21 cellular contexts compared by ENCODE assay signal in the genomic region with DNA sequence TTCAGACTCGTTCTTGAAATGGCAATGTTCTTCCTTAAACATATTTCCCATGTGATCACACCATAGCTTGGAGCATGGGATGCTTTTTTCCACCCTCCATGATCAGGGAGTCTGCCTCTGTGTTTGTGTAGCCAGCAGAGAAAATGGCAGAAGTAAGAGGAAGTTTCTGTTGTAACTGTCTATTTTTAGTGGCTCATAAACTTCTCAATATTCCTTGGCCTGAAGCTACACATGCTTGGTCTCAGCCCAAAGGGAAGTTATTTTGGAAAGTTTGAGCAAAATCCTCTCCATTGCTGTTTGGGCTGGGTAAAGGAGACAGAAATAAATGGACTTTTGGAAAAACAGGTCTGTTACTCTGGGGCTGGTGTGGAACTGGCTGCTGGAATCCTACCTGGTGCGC. TPM values are rescaled to one million over a fixed set of nuclear protein-coding genes. Genes with fewer than 3 reads are reported as not detected.
A peak's percentile ranks its signal among the peaks of the same experiment; 100 is the strongest.
DNase-seq lines count a peak whose midpoint lies in the region; ATAC-seq and TF ChIP-seq lines count a peak whose summit lies in the region.
"Had no signal": no experiment of that assay in that cellular context is flagged by ENCODE, and none has a peak within 500 bp of the region (broad histone marks: within the 10 kb centered on the region; RNA-seq: fewer than 3 reads in every experiment).

No MANE protein-coding gene starts in this region.

- H3K9me3 ChIP-seq in osteoblast (ENCODE audit: low read depth, low read length), result no peaks in the 10 kb centered on the region
- H3K9me3 ChIP-seq: stomach had no signal

- H3K4me1 ChIP-seq in GM23338 (ENCODE audit: insufficient read depth), result peaks cover 8% of the 10 kb centered on the region; the same call in 1 of the 2 replicates
- H3K4me1 ChIP-seq in osteoblast (ENCODE audit: insufficient read depth, low read length), result no peaks in the 10 kb centered on the region

- H3K79me2 ChIP-seq in GM23338 (replicated peaks; ENCODE audit: insufficient read depth) (no peaks in the 10 kb centered on the region), osteoblast (ENCODE audit: insufficient read depth, low read length) (no peaks in the 10 kb centered on the region)

- H3K4me1 Mint-ChIP-seq in GM23338, result peaks cover 14% of the 10 kb centered on the region
- H3K4me1 Mint-ChIP-seq in chondrocyte (ENCODE audit: low read depth), result peaks cover 23% of the 10 kb centered on the region
- H3K4me1 Mint-ChIP-seq: activated T-helper 17 cell treated with anti-CD3 and anti-CD28 coated beads, Interleukin-2, amount 50 U/mL, for 72 hours had no signal

- no peaks in the 10 kb centered on the region for H3F3A ChIP-seq in GM23338 (replicated peaks; ENCODE audit: low read depth)

- H3K36me3 Mint-ChIP-seq in GM23338 (ENCODE audit: low read depth) (no peaks in the 10 kb centered on the region), chondrocyte (ENCODE audit: low read depth) (no peaks in the 10 kb centered on the region)
- H3K36me3 Mint-ChIP-seq: naive thymus-derived CD8-positive, alpha-beta T cell had no signal

- H2AFZ ChIP-seq in GM23338 (peak overlapping the region; percentile 63; the same call in 1 of the 2 replicates), osteoblast (ENCODE audit: low read length) (peak overlapping the region; percentile 85)
- H2AFZ ChIP-seq: PC-9 had no signal

- H3K9me3 Mint-ChIP-seq in GM23338 (no peaks in the 10 kb centered on the region), chondrocyte (ENCODE audit: low read depth) (no peaks in the 10 kb centered on the region)
- H3K9me3 Mint-ChIP-seq: activated naive CD8-positive, alpha-beta T cell treated with anti-CD3 and anti-CD28 coated beads, Interleukin-2, amount 50 U/mL, for 24 hours; activated T-helper 17 cell treated with anti-CD3 and anti-CD28 coated beads, Interleukin-2, amount 50 U/mL, for 72 hours; naive thymus-derived CD8-positive, alpha-beta T cell had no signal

- H3K27me3 ChIP-seq in GM23338 (ENCODE audit: insufficient read depth), result no peaks in the 10 kb centered on the region
- peaks cover 9% of the 10 kb centered on the region for H3K27me3 ChIP-seq in osteoblast (ENCODE audit: insufficient read depth, low read length)
- H3K27me3 ChIP-seq: stomach had no signal

- no peak for ATAC-seq in GM23338
- ATAC-seq in HG03439 (IDR thresholded peaks at IDR 0.05; ENCODE audit: unreplicated experiment), result no peak
- ATAC-seq: activated naive CD8-positive, alpha-beta T cell treated with anti-CD3 and anti-CD28 coated beads, Interleukin-2, amount 50 U/mL, for 24 hours; activated T-helper 17 cell treated with anti-CD3 and anti-CD28 coated beads, Interleukin-2, amount 50 U/mL, for 72 hours; naive thymus-derived CD8-positive, alpha-beta T cell had no signal

- peaks cover 13% of the 10 kb centered on the region for H3K9me2 ChIP-seq in GM23338 (ENCODE audit: insufficient read depth)

- H3K27ac Mint-ChIP-seq in GM23338, result no peak overlapping the region
- H3K27ac Mint-ChIP-seq in chondrocyte (ENCODE audit: unreplicated experiment), result peak overlapping the region; percentile 32
- H3K27ac Mint-ChIP-seq: activated naive CD8-positive, alpha-beta T cell treated with anti-CD3 and anti-CD28 coated beads, Interleukin-2, amount 50 U/mL, for 24 hours; activated T-helper 17 cell treated with anti-CD3 and anti-CD28 coated beads, Interleukin-2, amount 50 U/mL, for 72 hours; naive thymus-derived CD8-positive, alpha-beta T cell had no signal

- no peak overlapping the region for H3K4me2 ChIP-seq in GM23338
- H3K4me2 ChIP-seq in osteoblast (ENCODE audit: insufficient read depth, low read length), result no peak overlapping the region
- H3K4me2 ChIP-seq: PC-9 had no signal

- DNase-seq in AML-193 (lab: John Stamatoyannopoulos, UW), result peak; percentile 5 to 24
- DNase-seq in GM23338 (ENCODE audit: low spot score), result no peak
- no peak for DNase-seq in chondrocyte (ENCODE audit: low spot score)
- DNase-seq in osteoblast (ENCODE audit: insufficient read length, low spot score, missing footprints), result no peak
- DNase-seq in H4 (ENCODE audit: low spot score), result no peak
- no peak for DNase-seq in NCI-H1092 (lab: John Stamatoyannopoulos, UW)
- no peak for DNase-seq in C1 segment of cervical spinal cord (lab: John Stamatoyannopoulos, UW)
- DNase-seq: activated naive CD8-positive, alpha-beta T cell treated with anti-CD3 and anti-CD28 coated beads, Interleukin-2, amount 50 U/mL, for 24 hours; caudate nucleus; DMS153; foreskin fibroblast; HCEC 1CT; naive thymus-derived CD8-positive, alpha-beta T cell; NCI-H1048; NCI-H526 treated with DMSO at 0.1 percent for 48 hours; PC-9; stomach had no signal

- TF ChIP-seq CTCF in GM23338 (conservative IDR thresholded peaks at IDR 0.05; ENCODE audit: low read depth in 2 of 2), result no peak
- TF ChIP-seq CTCF in chondrocyte (IDR thresholded peaks at IDR 0.05), result no peak
- TF ChIP-seq CTCF in osteoblast (IDR thresholded peaks at IDR 0.05; ENCODE audit: extremely low read depth, low read depth, low read length), result no peak

- H3K27me3 Mint-ChIP-seq in GM23338 (ENCODE audit: insufficient read depth, low read depth, poor library complexity), result peaks cover under 1% of the 10 kb centered on the region
- no peaks in the 10 kb centered on the region for H3K27me3 Mint-ChIP-seq in chondrocyte (ENCODE audit: low read depth)
- H3K27me3 Mint-ChIP-seq: activated naive CD8-positive, alpha-beta T cell treated with anti-CD3 and anti-CD28 coated beads, Interleukin-2, amount 50 U/mL, for 24 hours; activated T-helper 17 cell treated with anti-CD3 and anti-CD28 coated beads, Interleukin-2, amount 50 U/mL, for 72 hours; naive thymus-derived CD8-positive, alpha-beta T cell had no signal

- H3K4me3 ChIP-seq in GM23338 (no peak overlapping the region), osteoblast (ENCODE audit: insufficient read depth, low read length) (no peak overlapping the region)
- H3K4me3 ChIP-seq: lung, PC-9, stomach had no signal

- H3K27ac ChIP-seq in GM23338 (ENCODE audit: low read depth), result no peak overlapping the region
- no peak overlapping the region for H3K27ac ChIP-seq in osteoblast (ENCODE audit: low read depth, low read length)
- H3K27ac ChIP-seq: PC-9, VCaP had no signal

- H4K20me1 ChIP-seq in GM23338 (replicated peaks; ENCODE audit: insufficient read depth) (no peaks in the 10 kb centered on the region), osteoblast (ENCODE audit: insufficient read depth, low read length) (no peaks in the 10 kb centered on the region)

- H3K36me3 ChIP-seq in GM23338 (ENCODE audit: insufficient read depth), result no peaks in the 10 kb centered on the region
- no peaks in the 10 kb centered on the region for H3K36me3 ChIP-seq in osteoblast (ENCODE audit: insufficient read depth, low read length)
- H3K36me3 ChIP-seq: stomach had no signal

- H3K4me3 Mint-ChIP-seq in GM23338, result no peak overlapping the region
- H3K4me3 Mint-ChIP-seq in chondrocyte (ENCODE audit: unreplicated experiment), result no peak overlapping the region
- H3K4me3 Mint-ChIP-seq: activated naive CD8-positive, alpha-beta T cell treated with anti-CD3 and anti-CD28 coated beads, Interleukin-2, amount 50 U/mL, for 24 hours; activated T-helper 17 cell treated with anti-CD3 and anti-CD28 coated beads, Interleukin-2, amount 50 U/mL, for 72 hours; naive thymus-derived CD8-positive, alpha-beta T cell had no signal

TF ChIP-seq in GM23338, 12 proteins besides CTCF, POLR2A, EP300 and RAD21 (continues in another document):
- no peak for TF ChIP-seq CREB1 (CRISPR knock-in tag; IDR thresholded peaks at IDR 0.05; ENCODE audit: low read depth)
- no peak for TF ChIP-seq EZH2 (IDR thresholded peaks at IDR 0.05; ENCODE audit: low read depth, unreplicated experiment)
- TF ChIP-seq, protein P1, sequence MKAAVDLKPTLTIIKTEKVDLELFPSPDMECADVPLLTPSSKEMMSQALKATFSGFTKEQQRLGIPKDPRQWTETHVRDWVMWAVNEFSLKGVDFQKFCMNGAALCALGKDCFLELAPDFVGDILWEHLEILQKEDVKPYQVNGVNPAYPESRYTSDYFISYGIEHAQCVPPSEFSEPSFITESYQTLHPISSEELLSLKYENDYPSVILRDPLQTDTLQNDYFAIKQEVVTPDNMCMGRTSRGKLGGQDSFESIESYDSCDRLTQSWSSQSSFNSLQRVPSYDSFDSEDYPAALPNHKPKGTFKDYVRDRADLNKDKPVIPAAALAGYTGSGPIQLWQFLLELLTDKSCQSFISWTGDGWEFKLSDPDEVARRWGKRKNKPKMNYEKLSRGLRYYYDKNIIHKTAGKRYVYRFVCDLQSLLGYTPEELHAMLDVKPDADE (IDR thresholded peaks at IDR 0.05), result no peak
- no peak for TF ChIP-seq JUNB (IDR thresholded peaks at IDR 0.05; ENCODE audit: unreplicated experiment)
- TF ChIP-seq POLR2AphosphoS5 (IDR thresholded peaks at IDR 0.05; ENCODE audit: low read depth), result no peak

RNA-seq across cellular contexts. Expression of gene ITGA6, which starts 33.4 kb away (rescaled TPM):
- total RNA-seq in GM23338 (2014; rRNA removed; shearing (Covaris generic)), result 124 and 129 TPM in 2 replicates
- polyA plus RNA-seq in GM23338 (2016; fragmentation: Nextera tagmentation; extraction: Ambion mirVana), result 28.6 and 32.9 TPM in 2 replicates
- 3.4 to 5.7 TPM (median 5.0 TPM) in 3 replicates for total RNA-seq in chondrocyte
- total RNA-seq in osteoblast, result 6.5 and 9.0 TPM in 2 replicates
- total RNA-seq in H4 (2014; rRNA removed; shearing (Covaris generic)), result 26.8 and 29.1 TPM in 2 replicates

Comparison
In these comparisons a context has a peak if more than half of its experiments do, and no peak if none do; other contexts are left out.
1. DNase-seq: peak in AML-193 (2 of 2); none in GM23338 (single experiment), chondrocyte (single experiment), osteoblast (single experiment), H4 (single experiment), NCI-H1092 (single experiment) and C1 segment of cervical spinal cord (0 of 14).